8 cellular contexts compared by ENCODE assay signal in genomic region chr17:41966453-41967140, GRCh38. TPM values are rescaled to one million over a fixed set of nuclear protein-coding genes. Genes with fewer than 3 reads are reported as not detected.
DNase-seq lines count a peak whose midpoint lies in the region; ATAC-seq and TF ChIP-seq lines count a peak whose summit lies in the region.

Gene CNP (plus strand): TSS chr17:41966795. CDS start chr17:41966885, 90 bp downstream.

- DNase-seq in NCI-H2029 (lab: John Stamatoyannopoulos, UW) (peak; percentile 67), NCI-H2029 treated with DMSO at 0.1 percent for 48 hours (lab: John Stamatoyannopoulos, UW) (no peak), NCI-H345 (lab: John Stamatoyannopoulos, UW) (peak; percentile 91), activated B cell treated with CpG ODN at 0.5 μM for 24 hours (peak; percentile 92), cardiac fibroblast (ENCODE audit: low read depth in 2 of 2) (peak; percentile 91 to 95), iris pigment epithelial cell (ENCODE audit: low read depth) (peak; percentile 92)
- peak; percentile 78 to 85 for DNase-seq in stimulated activated CD4-positive, alpha-beta T cell treated with anti-CD3 and anti-CD28 coated beads, Interleukin-12 subunit alpha, Interleukin-12 subunit beta, amount 100 ng/mL, for 24 hours (ENCODE audit: low read depth in 2 of 2)

- no peaks in the 10 kb centered on the region for H3K9me3 Mint-ChIP-seq in activated B cell treated with CpG ODN at 0.5 μM for 24 hours

- ATAC-seq in HG03108 (IDR thresholded peaks at IDR 0.05; ENCODE audit: unreplicated experiment) (peak; percentile 61), activated B cell treated with CpG ODN at 0.5 μM for 24 hours (ENCODE audit: low read depth) (peak; percentile 85)

- H3K4me3 ChIP-seq in cardiac fibroblast (replicated peaks in 1 of 2; ENCODE audit: low read depth in 2 of 2, low read length in 2 of 2): peak within 1 kb of the TSS; percentile 85 to 92

- CTCF ChIA-PET in activated B cell treated with CpG ODN at 0.5 μM for 24 hours (lab: Charles Lee): interaction anchor here (0.6 to 9.2 kb wide), 7 partner anchors 9 to 215 kb away, joined by 3 to 110 read pairs (median 6); partner anchors contain the start of genes DHX58, JUP, KAT2A and KCNH4

- H3K27ac Mint-ChIP-seq in activated B cell treated with CpG ODN at 0.5 μM for 24 hours: peak within 1 kb of the TSS; percentile 72

- intact Hi-C loops in activated B cell treated with CpG ODN at 0.5 μM for 24 hours (cut with micrococcal nuclease): loop anchor here (1.0 to 5.0 kb wide), 9 partner anchors 18 to 321 kb away; partner anchors contain the start of genes ACLY, DNAJC7, KCNH4 and KLHL11

- TF ChIP-seq CTCF in activated B cell treated with CpG ODN at 0.5 μM for 24 hours (IDR thresholded peaks at IDR 0.05) (no peak), cardiac fibroblast (IDR thresholded peaks at IDR 0.05; ENCODE audit: low read depth, low read length) (no peak)

- no peaks in the 10 kb centered on the region for H3K27me3 Mint-ChIP-seq in activated B cell treated with CpG ODN at 0.5 μM for 24 hours

- H3K36me3 Mint-ChIP-seq in activated B cell treated with CpG ODN at 0.5 μM for 24 hours (ENCODE audit: low read depth): peaks cover 14% of the 10 kb centered on the region

- POLR2A ChIA-PET in activated B cell treated with CpG ODN at 0.5 μM for 24 hours (lab: Charles Lee): interaction anchor here (0.6 to 2.8 kb wide), 34 partner anchors 10 to 1867 kb away, joined by 3 to 35 read pairs (median 5); partner anchors contain the start of genes ACLY, C17orf113, DHX58 and DNAJC7

- peaks cover 43% of the 10 kb centered on the region for H3K4me1 Mint-ChIP-seq in activated B cell treated with CpG ODN at 0.5 μM for 24 hours

- H3K4me3 Mint-ChIP-seq in activated B cell treated with CpG ODN at 0.5 μM for 24 hours: peak within 1 kb of the TSS; percentile 82

RNA-seq across cellular contexts. Expression of gene CNP, which starts in this region (rescaled TPM):
- total RNA-seq in activated B cell treated with CpG ODN at 0.5 μM for 24 hours: 47.2 and 48.0 TPM in 2 replicates
